In genomic region chr10:108582387-108582786, GRCh38 we compare ENCODE assay signal across 19 cellular contexts.
DNase-seq lines count a peak whose midpoint lies in the region; ATAC-seq, FAIRE-seq and TF ChIP-seq lines count a peak whose summit lies in the region.
"Had no signal": no experiment of that assay in that cellular context is flagged by ENCODE, and none has a peak within 500 bp of the region (broad histone marks: within the 10 kb centered on the region; RNA-seq: fewer than 3 reads in every experiment).

No MANE protein-coding gene starts in this region.

- no peak for TF ChIP-seq POLR2A in H54 (IDR thresholded peaks at IDR 0.05; ENCODE audit: low read depth, low read length)

- FAIRE-seq in H54 (lab: Jason Lieb, UNC), result peak; percentile 90
- FAIRE-seq: colon had no signal

- no peak overlapping the region for H3K4me3 ChIP-seq in RWPE2 (ENCODE audit: severe bottlenecking)
- no peak overlapping the region for H3K4me3 ChIP-seq in fibroblast of mammary gland (ENCODE audit: control insufficient read depth, low read depth, low read length)
- H3K4me3 ChIP-seq: Peyer's patch, vagina had no signal

- H3K9me3 ChIP-seq in RWPE2 (ENCODE audit: severe bottlenecking), result no peaks in the 10 kb centered on the region
- H3K9me3 ChIP-seq: Peyer's patch, vagina had no signal

- DNase-seq in H54 (ENCODE audit: insufficient read length, low spot score) (no peak), RWPE2 (ENCODE audit: low spot score) (no peak), fibroblast of mammary gland (ENCODE audit: low read depth) (peak; percentile 42), non-pigmented ciliary epithelial cell (ENCODE audit: low read depth) (peak; percentile 42), OCI-M2 (lab: John Stamatoyannopoulos, UW; ENCODE audit: unreplicated experiment) (no peak)
- DNase-seq in stimulated activated CD4-positive, alpha-beta T cell treated with anti-CD3 and anti-CD28 coated beads, Interleukin-4, amount 100 ng/mL, for 4 hours, result no peak
- DNase-seq in effector CD4-positive, alpha-beta T cell, result no peak
- DNase-seq: activated CD4-positive, alpha-beta T cell treated with anti-CD3 and anti-CD28 coated beads, Interleukin-2, amount 10 ng/mL, durations not matched to agents 7 days and 5 days; anterior cingulate cortex; Calu3; immature natural killer cell; natural killer cell; NCI-H1417; NCI-H2171; NCI-H82; Peyer's patch; substantia nigra had no signal

- no peaks in the 10 kb centered on the region for H3K27me3 ChIP-seq in RWPE2 (ENCODE audit: insufficient read depth, poor library complexity, severe bottlenecking)
- H3K27me3 ChIP-seq: Peyer's patch, vagina had no signal

- ATAC-seq in RWPE2 (ENCODE audit: low read depth), result peak; percentile 65; the same call in 2 of the 3 replicates
- ATAC-seq: natural killer cell had no signal

- H3K27ac ChIP-seq in RWPE2 (ENCODE audit: poor library complexity, severe bottlenecking), result no peak overlapping the region
- H3K27ac ChIP-seq: Peyer's patch, vagina had no signal

- H3K36me3 ChIP-seq in RWPE2 (ENCODE audit: low read depth), result no peaks in the 10 kb centered on the region
- H3K36me3 ChIP-seq: Peyer's patch, vagina had no signal

- no peak for TF ChIP-seq CTCF in RWPE2 (IDR thresholded peaks at IDR 0.05; ENCODE audit: poor library complexity, severe bottlenecking)
- TF ChIP-seq CTCF in fibroblast of mammary gland (conservative IDR thresholded peaks at IDR 0.05; ENCODE audit: control insufficient read depth, insufficient read depth, low read depth, low read length), result no peak

- H3K4me1 ChIP-seq in RWPE2 (ENCODE audit: insufficient read depth, poor library complexity, severe bottlenecking), result no peaks in the 10 kb centered on the region
- H3K4me1 ChIP-seq: Peyer's patch, vagina had no signal

Comparison
In these comparisons a context has a peak if more than half of its experiments do, and no peak if none do; other contexts are left out.
1. DNase-seq: peak in fibroblast of mammary gland (single experiment) and non-pigmented ciliary epithelial cell (single experiment); none in H54 (single experiment), RWPE2 (single experiment), stimulated activated CD4-positive, alpha-beta T cell treated with anti-CD3 and anti-CD28 coated beads, Interleukin-4, amount 100 ng/mL, for 4 hours (0 of 2), OCI-M2 (single experiment) and effector CD4-positive, alpha-beta T cell (single experiment).